Comparison of ENCODE assay signal across 11 cellular contexts in the genomic region with DNA sequence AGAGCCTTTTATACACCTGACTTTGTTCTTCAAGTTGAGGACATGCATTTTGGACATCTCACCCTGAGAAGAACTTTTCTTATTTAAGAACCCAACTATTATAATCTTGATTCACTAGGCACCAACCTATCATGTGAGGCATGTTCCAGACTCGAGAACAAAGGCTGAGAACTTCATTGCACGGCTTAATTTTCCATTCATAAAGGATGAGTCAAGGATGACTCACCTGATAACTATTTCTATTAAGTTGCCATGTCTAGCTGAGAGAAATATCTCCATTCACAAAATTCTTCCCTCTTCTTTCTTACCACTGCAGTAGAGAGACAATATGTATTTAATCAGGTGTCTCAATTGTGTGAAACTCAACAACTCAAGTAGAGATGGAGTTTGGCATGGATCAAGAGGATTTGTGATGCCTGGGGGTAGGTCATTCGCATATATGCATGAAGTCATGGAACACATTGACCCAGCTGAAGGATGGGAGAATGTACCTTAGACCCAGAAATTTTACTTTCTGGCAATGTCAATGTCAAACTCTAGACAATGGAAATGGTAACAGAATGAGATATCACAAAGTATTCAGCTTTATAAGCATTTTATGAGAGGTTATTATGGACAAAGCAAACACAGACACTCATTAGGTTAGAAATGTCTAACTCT.
A peak's percentile ranks its signal among the peaks of the same experiment; 100 is the strongest.
DNase-seq lines count a peak whose midpoint lies in the region; ATAC-seq, FAIRE-seq and TF ChIP-seq lines count a peak whose summit lies in the region.
"Had no signal": no experiment of that assay in that cellular context is flagged by ENCODE, and none has a peak within 500 bp of the region (broad histone marks: within the 10 kb centered on the region; RNA-seq: fewer than 3 reads in every experiment).

No MANE protein-coding gene starts in this region.

- H3K27ac Mint-ChIP-seq in WTC11: no peak overlapping the region
- H3K27ac Mint-ChIP-seq in activated T-helper 2 cell treated with anti-CD3 and anti-CD28 coated beads, Interferon-gamma antibody, Interleukin-2, Interleukin-4, amounts not matched to agents 10 μg/mL and 5 μg/mL and 100 μg/mL, durations not matched to agents 14 hours and 24 hours and 36 hours: no peak overlapping the region
- H3K27ac Mint-ChIP-seq: activated B cell treated with CpG ODN at 0.5 μM for 24 hours; effector memory CD8-positive, alpha-beta T cell had no signal

- H3K27ac ChIP-seq in kidney (ENCODE audit: low read depth in 2 of 2, low read length in 2 of 2): no peak overlapping the region

- peaks cover 24% of the 10 kb centered on the region for H3K27me3 Mint-ChIP-seq in WTC11 (ENCODE audit: low read depth)
- H3K27me3 Mint-ChIP-seq in activated T-helper 2 cell treated with anti-CD3 and anti-CD28 coated beads, Interferon-gamma antibody, Interleukin-2, Interleukin-4, amounts not matched to agents 10 μg/mL and 5 μg/mL and 100 μg/mL, durations not matched to agents 14 hours and 24 hours and 36 hours (ENCODE audit: low read depth): peaks cover 25% of the 10 kb centered on the region

- peaks cover 26% of the 10 kb centered on the region for H3K9me3 Mint-ChIP-seq in WTC11
- H3K9me3 Mint-ChIP-seq in activated T-helper 2 cell treated with anti-CD3 and anti-CD28 coated beads, Interferon-gamma antibody, Interleukin-2, Interleukin-4, amounts not matched to agents 10 μg/mL and 5 μg/mL and 100 μg/mL, durations not matched to agents 14 hours and 24 hours and 36 hours: peaks cover 3% of the 10 kb centered on the region

- peaks cover 19% of the 10 kb centered on the region for H3K36me3 Mint-ChIP-seq in WTC11
- no peaks in the 10 kb centered on the region for H3K36me3 Mint-ChIP-seq in activated T-helper 2 cell treated with anti-CD3 and anti-CD28 coated beads, Interferon-gamma antibody, Interleukin-2, Interleukin-4, amounts not matched to agents 10 μg/mL and 5 μg/mL and 100 μg/mL, durations not matched to agents 14 hours and 24 hours and 36 hours (ENCODE audit: low read depth)

- intact Hi-C loops in kidney (cut with DNase I): no loop called here
- intact Hi-C loops in activated T-helper 2 cell treated with anti-CD3 and anti-CD28 coated beads, Interferon-gamma antibody, Interleukin-2, Interleukin-4, amounts not matched to agents 10 μg/mL and 5 μg/mL and 100 μg/mL, durations not matched to agents 14 hours and 24 hours and 36 hours (cut with micrococcal nuclease): no loop called here

- no peak for ATAC-seq in WTC11
- ATAC-seq: effector memory CD8-positive, alpha-beta T cell had no signal

- H3K9me3 ChIP-seq in kidney (ENCODE audit: control insufficient read depth in 1 of 2, low read length in 2 of 2): peaks cover 0 to 3% of the 10 kb centered on the region in 2 donors

- POLR2A ChIA-PET in WTC11 (lab: Charles Lee): no interaction called here

- H3K27me3 ChIP-seq in bronchial epithelial cell (ENCODE audit: control insufficient read depth, insufficient read depth, low read length): no peaks in the 10 kb centered on the region

- DNase-seq in AG09319 (ENCODE audit: extremely low read depth, low read depth) (peak; percentile 52), LoVo (ENCODE audit: low spot score) (peak; percentile 77), bronchial epithelial cell (ENCODE audit: low read depth) (peak; percentile 95), kidney tubule cell (ENCODE audit: low spot score) (peak; percentile 95), GM19238 (ENCODE audit: insufficient read length, low spot score) (no peak), kidney (no peak), WTC11 (ENCODE audit: low spot score) (no peak)
- DNase-seq in activated T-helper 2 cell treated with anti-CD3 and anti-CD28 coated beads, Interferon-gamma antibody, Interleukin-2, Interleukin-4, amounts not matched to agents 10 μg/mL and 5 μg/mL and 100 μg/mL, durations not matched to agents 14 hours and 24 hours and 36 hours (ENCODE audit: low spot score): no peak
- DNase-seq: activated B cell treated with CpG ODN at 0.5 μM for 24 hours; effector memory CD8-positive, alpha-beta T cell; NCI-H1048 had no signal

- H3K4me1 ChIP-seq in kidney (ENCODE audit: control insufficient read depth in 1 of 2, insufficient read depth in 1 of 2, low read depth in 1 of 2, low read length in 2 of 2): no peaks in the 10 kb centered on the region

- no peak overlapping the region for H3K4me3 Mint-ChIP-seq in WTC11
- H3K4me3 Mint-ChIP-seq in activated T-helper 2 cell treated with anti-CD3 and anti-CD28 coated beads, Interferon-gamma antibody, Interleukin-2, Interleukin-4, amounts not matched to agents 10 μg/mL and 5 μg/mL and 100 μg/mL, durations not matched to agents 14 hours and 24 hours and 36 hours (ENCODE audit: low read depth): no peak overlapping the region
- H3K4me3 Mint-ChIP-seq: activated B cell treated with CpG ODN at 0.5 μM for 24 hours; effector memory CD8-positive, alpha-beta T cell had no signal

- FAIRE-seq in bronchial epithelial cell (lab: Jason Lieb, UNC) (peak; percentile 7), kidney (lab: Jason Lieb, UNC) (no peak)

- no peak overlapping the region for H3K9ac ChIP-seq in kidney (ENCODE audit: low read length in 2 of 2)

- CTCF ChIA-PET in WTC11 (lab: Charles Lee): no interaction called here

- TF ChIP-seq CTCF in AG09319 (IDR thresholded peaks at IDR 0.05; ENCODE audit: low read depth, low read length) (no peak), bronchial epithelial cell (IDR thresholded peaks at IDR 0.05; ENCODE audit: insufficient read depth, low read length, severe bottlenecking) (no peak), kidney (IDR thresholded peaks at IDR 0.05; ENCODE audit: borderline replicate concordance, extremely low read depth, insufficient read depth) (no peak), WTC11 (IDR thresholded peaks at IDR 0.05) (no peak)

- H3K36me3 ChIP-seq in bronchial epithelial cell (ENCODE audit: control insufficient read depth, insufficient read depth, low read length) (no peaks in the 10 kb centered on the region), kidney (ENCODE audit: control insufficient read depth in 1 of 2, insufficient read depth in 2 of 2, low read length in 2 of 2) (no peaks in the 10 kb centered on the region)

- H3K4me3 ChIP-seq in bronchial epithelial cell (ENCODE audit: low read depth, low read length) (no peak overlapping the region), kidney (ENCODE audit: low read length in 2 of 2) (no peak overlapping the region)

- H3K4me1 Mint-ChIP-seq in WTC11: peaks cover 31% of the 10 kb centered on the region
- no peaks in the 10 kb centered on the region for H3K4me1 Mint-ChIP-seq in activated T-helper 2 cell treated with anti-CD3 and anti-CD28 coated beads, Interferon-gamma antibody, Interleukin-2, Interleukin-4, amounts not matched to agents 10 μg/mL and 5 μg/mL and 100 μg/mL, durations not matched to agents 14 hours and 24 hours and 36 hours (ENCODE audit: low read depth)
- H3K4me1 Mint-ChIP-seq: activated B cell treated with CpG ODN at 0.5 μM for 24 hours had no signal

TF ChIP-seq in WTC11, 78 proteins besides CTCF, POLR2A, EP300 and RAD21 (continues in another document):
- TF ChIP-seq NR3C1 (CRISPR knock-in tag; conservative IDR thresholded peaks at IDR 0.05; ENCODE audit: low read depth) (no peak), MYBL2 (CRISPR knock-in tag; IDR thresholded peaks at IDR 0.05) (no peak), RORB (CRISPR knock-in tag; IDR thresholded peaks at IDR 0.05) (no peak), OVOL2 (CRISPR knock-in tag; IDR thresholded peaks at IDR 0.05; ENCODE audit: borderline replicate concordance) (no peak), ZNF121 (CRISPR knock-in tag; IDR thresholded peaks at IDR 0.05) (no peak)
- TF ChIP-seq, protein P1, sequence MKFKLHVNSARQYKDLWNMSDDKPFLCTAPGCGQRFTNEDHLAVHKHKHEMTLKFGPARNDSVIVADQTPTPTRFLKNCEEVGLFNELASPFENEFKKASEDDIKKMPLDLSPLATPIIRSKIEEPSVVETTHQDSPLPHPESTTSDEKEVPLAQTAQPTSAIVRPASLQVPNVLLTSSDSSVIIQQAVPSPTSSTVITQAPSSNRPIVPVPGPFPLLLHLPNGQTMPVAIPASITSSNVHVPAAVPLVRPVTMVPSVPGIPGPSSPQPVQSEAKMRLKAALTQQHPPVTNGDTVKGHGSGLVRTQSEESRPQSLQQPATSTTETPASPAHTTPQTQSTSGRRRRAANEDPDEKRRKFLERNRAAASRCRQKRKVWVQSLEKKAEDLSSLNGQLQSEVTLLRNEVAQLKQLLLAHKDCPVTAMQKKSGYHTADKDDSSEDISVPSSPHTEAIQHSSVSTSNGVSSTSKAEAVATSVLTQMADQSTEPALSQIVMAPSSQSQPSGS (CRISPR knock-in tag; IDR thresholded peaks at IDR 0.05; ENCODE audit: borderline replicate concordance, low read depth): no peak
- TF ChIP-seq, protein P2, sequence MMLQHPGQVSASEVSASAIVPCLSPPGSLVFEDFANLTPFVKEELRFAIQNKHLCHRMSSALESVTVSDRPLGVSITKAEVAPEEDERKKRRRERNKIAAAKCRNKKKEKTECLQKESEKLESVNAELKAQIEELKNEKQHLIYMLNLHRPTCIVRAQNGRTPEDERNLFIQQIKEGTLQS (CRISPR knock-in tag; conservative IDR thresholded peaks at IDR 0.05): no peak
- TF ChIP-seq, protein P3, sequence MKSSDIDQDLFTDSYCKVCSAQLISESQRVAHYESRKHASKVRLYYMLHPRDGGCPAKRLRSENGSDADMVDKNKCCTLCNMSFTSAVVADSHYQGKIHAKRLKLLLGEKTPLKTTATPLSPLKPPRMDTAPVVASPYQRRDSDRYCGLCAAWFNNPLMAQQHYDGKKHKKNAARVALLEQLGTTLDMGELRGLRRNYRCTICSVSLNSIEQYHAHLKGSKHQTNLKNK (CRISPR knock-in tag; IDR thresholded peaks at IDR 0.05): no peak

Comparison
In these comparisons a context has a peak if more than half of its experiments do, and no peak if none do; other contexts are left out.
1. DNase-seq: peak in AG09319 (single experiment), LoVo (single experiment), bronchial epithelial cell (single experiment) and kidney tubule cell (single experiment); none in GM19238 (single experiment), kidney (single experiment), WTC11 (single experiment) and activated T-helper 2 cell treated with anti-CD3 and anti-CD28 coated beads, Interferon-gamma antibody, Interleukin-2, Interleukin-4, amounts not matched to agents 10 μg/mL and 5 μg/mL and 100 μg/mL, durations not matched to agents 14 hours and 24 hours and 36 hours (single experiment).